In the genomic region with DNA sequence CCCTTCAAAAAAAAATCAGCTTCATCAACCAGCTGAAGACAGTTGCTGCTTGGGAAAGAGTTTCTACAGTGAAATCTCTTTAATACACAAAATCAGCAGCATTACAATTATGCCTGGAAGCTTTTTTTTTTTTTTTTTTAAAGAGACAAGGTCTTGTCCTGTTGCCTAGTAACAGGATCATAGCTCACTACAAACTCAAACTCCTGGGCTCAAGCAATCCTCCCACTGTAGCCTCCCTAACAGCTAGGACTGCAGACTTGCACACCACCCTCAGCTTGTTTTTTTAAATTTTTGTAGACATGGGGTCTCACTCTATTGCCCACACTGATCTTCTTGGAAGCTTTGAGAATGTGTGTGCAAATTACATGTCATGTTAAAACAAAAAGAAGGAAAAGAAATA, we compare ENCODE assay signal across 32 cellular contexts.
"Had no signal": no experiment of that assay in that cellular context is flagged by ENCODE, and none has a peak within 500 bp of the region (broad histone marks: within the 10 kb centered on the region; RNA-seq: fewer than 3 reads in every experiment).

No MANE protein-coding gene starts in this region.

- H3K4me3 Mint-ChIP-seq: activated CD4-positive, alpha-beta memory T cell treated with anti-CD3 and anti-CD28 coated beads, Interleukin-2, amount 10 ng/mL, durations not matched to agents 7 days and 5 days; activated CD4-positive, alpha-beta T cell treated with anti-CD3 and anti-CD28 coated beads, Interleukin-2, amount 10 ng/mL, durations not matched to agents 7 days and 5 days; activated naive CD8-positive, alpha-beta T cell; activated T-cell treated with anti-CD3 and anti-CD28 coated beads, Interleukin-2, amount 50 U/mL, for 24 hours; activated T-helper 17 cell treated with anti-CD3 and anti-CD28 coated beads, Interleukin-2, amount 50 U/mL, for 72 hours; central memory CD8-positive, alpha-beta T cell; dendritic cell treated with granulocyte-macrophage colony-stimulating factor and Interleukin-4, amounts not matched to agents 40 ng/mL and 50 ng/mL, for 4 days; endodermal cell; WTC11 had no signal

- DNase-seq: activated CD4-positive, alpha-beta memory T cell treated with anti-CD3 and anti-CD28 coated beads, Interleukin-2, amount 10 ng/mL, durations not matched to agents 7 days and 5 days; activated CD4-positive, alpha-beta T cell treated with anti-CD3 and anti-CD28 coated beads for 1 hour; activated CD4-positive, alpha-beta T cell treated with anti-CD3 and anti-CD28 coated beads for 4 hours; activated CD4-positive, alpha-beta T cell treated with anti-CD3 and anti-CD28 coated beads, Interleukin-2, amount 10 ng/mL, durations not matched to agents 7 days and 5 days; activated CD4-positive, alpha-beta T cell treated with anti-CD3 and anti-CD28 coated beads, Interleukin-2, amount 50 U/mL, for 4 hours; activated CD8-positive, alpha-beta memory T cell treated with anti-CD3 and anti-CD28 coated beads, Interleukin-2, amount 50 U/mL, for 48 hours; activated effector memory CD4-positive, alpha-beta T cell treated with Interleukin-2 at 50 U/mL for 16 hours; activated gamma-delta T cell treated with Interleukin-2 at 50 U/mL for 16 hours; activated naive CD4-positive, alpha-beta T cell treated with anti-CD3 and anti-CD28 coated beads, Interleukin-2, amount 50 U/mL, for 16 hours; activated naive CD4-positive, alpha-beta T cell treated with Interleukin-2 at 50 U/mL for 16 hours; activated T-cell treated with anti-CD3 and anti-CD28 coated beads for 4 hours; activated T-cell treated with anti-CD3 and anti-CD28 coated beads, Interleukin-2, amount 50 U/mL, for 24 hours; amniotic stem cell; brain microvascular endothelial cell; dorsolateral prefrontal cortex; effector memory CD4-positive, alpha-beta T cell; endodermal cell; foreskin keratinocyte; gastrocnemius medialis; glutamatergic neuron; heart left ventricle; T-helper 1 cell; T-helper 2 cell had no signal

- H3K27ac Mint-ChIP-seq: activated CD4-positive, alpha-beta memory T cell treated with anti-CD3 and anti-CD28 coated beads, Interleukin-2, amount 10 ng/mL, durations not matched to agents 7 days and 5 days; activated CD4-positive, alpha-beta T cell treated with anti-CD3 and anti-CD28 coated beads, Interleukin-2, amount 10 ng/mL, durations not matched to agents 7 days and 5 days; activated naive CD8-positive, alpha-beta T cell; activated T-cell treated with anti-CD3 and anti-CD28 coated beads, Interleukin-2, amount 50 U/mL, for 24 hours; activated T-helper 17 cell treated with anti-CD3 and anti-CD28 coated beads, Interleukin-2, amount 50 U/mL, for 72 hours; dendritic cell treated with granulocyte-macrophage colony-stimulating factor and Interleukin-4, amounts not matched to agents 40 ng/mL and 50 ng/mL, for 4 days; endodermal cell; WTC11 had no signal

- H3K27me3 Mint-ChIP-seq: activated naive CD8-positive, alpha-beta T cell; activated T-cell treated with anti-CD3 and anti-CD28 coated beads, Interleukin-2, amount 50 U/mL, for 24 hours had no signal

- H3K4me3 ChIP-seq: coronary artery, dorsolateral prefrontal cortex, gastrocnemius medialis, heart left ventricle had no signal

- H3K36me3 ChIP-seq: brain microvascular endothelial cell, gastrocnemius medialis, heart left ventricle had no signal

- FAIRE-seq: astrocyte, bronchial epithelial cell had no signal

- H3K4me1 Mint-ChIP-seq: activated CD4-positive, alpha-beta memory T cell treated with anti-CD3 and anti-CD28 coated beads, Interleukin-2, amount 10 ng/mL, durations not matched to agents 7 days and 5 days; activated CD4-positive, alpha-beta T cell treated with anti-CD3 and anti-CD28 coated beads, Interleukin-2, amount 10 ng/mL, durations not matched to agents 7 days and 5 days; activated T-helper 17 cell treated with anti-CD3 and anti-CD28 coated beads, Interleukin-2, amount 50 U/mL, for 72 hours; central memory CD8-positive, alpha-beta T cell; endodermal cell; WTC11 had no signal

- H3K27ac ChIP-seq: brain microvascular endothelial cell, coronary artery, dorsolateral prefrontal cortex, foreskin keratinocyte, gastrocnemius medialis, heart left ventricle had no signal

- H3K9me3 Mint-ChIP-seq: activated CD4-positive, alpha-beta memory T cell treated with anti-CD3 and anti-CD28 coated beads, Interleukin-2, amount 10 ng/mL, durations not matched to agents 7 days and 5 days; activated CD4-positive, alpha-beta T cell treated with anti-CD3 and anti-CD28 coated beads, Interleukin-2, amount 10 ng/mL, durations not matched to agents 7 days and 5 days; activated T-cell treated with anti-CD3 and anti-CD28 coated beads, Interleukin-2, amount 50 U/mL, for 24 hours; activated T-helper 17 cell treated with anti-CD3 and anti-CD28 coated beads, Interleukin-2, amount 50 U/mL, for 72 hours; central memory CD8-positive, alpha-beta T cell; dendritic cell treated with granulocyte-macrophage colony-stimulating factor and Interleukin-4, amounts not matched to agents 40 ng/mL and 50 ng/mL, for 4 days; endodermal cell; WTC11 had no signal

- H3K4me1 ChIP-seq: foreskin keratinocyte, gastrocnemius medialis, heart left ventricle had no signal

- ATAC-seq: activated T-helper 17 cell treated with anti-CD3 and anti-CD28 coated beads, Interleukin-2, amount 50 U/mL, for 72 hours; esophagus mucosa; foreskin keratinocyte; gastrocnemius medialis; heart left ventricle; WTC11 had no signal

- H3K36me3 Mint-ChIP-seq: activated naive CD8-positive, alpha-beta T cell; WTC11 had no signal

- H3K9me3 ChIP-seq: gastrocnemius medialis, heart left ventricle had no signal

- H3K27me3 ChIP-seq: brain microvascular endothelial cell, gastrocnemius medialis had no signal
